12 cellular contexts compared by ENCODE assay signal in genomic region chr2:48749820-48750739, GRCh38. TPM values are rescaled to one million over a fixed set of nuclear protein-coding genes. Genes with fewer than 3 reads are reported as not detected.
DNase-seq lines count a peak whose midpoint lies in the region; ATAC-seq and TF ChIP-seq lines count a peak whose summit lies in the region.
"Had no signal": no experiment of that assay in that cellular context is flagged by ENCODE, and none has a peak within 500 bp of the region (broad histone marks: within the 10 kb centered on the region; RNA-seq: fewer than 3 reads in every experiment).

No MANE protein-coding gene starts in this region.

- no peak for TF ChIP-seq CTCF in GM10248 (IDR thresholded peaks at IDR 0.05; ENCODE audit: control extremely low read depth, extremely low read depth, low read depth, missing control alignments)

- intact Hi-C loops in posterior vena cava (cut with DNase I), result no loop called here

- CTCF ChIA-PET in GM10248 (lab: Yijun Ruan, JAX), result no interaction called here

- DNase-seq in GM10248 (ENCODE audit: extremely low spot score) (peak; percentile 24), MV-4-11 (lab: John Stamatoyannopoulos, UW) (peak; percentile 34), posterior vena cava (ENCODE audit: low spot score) (no peak), occipital lobe (lab: John Stamatoyannopoulos, UW) (no peak), DMS114 treated with DMSO at 0.1 percent for 48 hours (lab: John Stamatoyannopoulos, UW; ENCODE audit: unreplicated experiment) (no peak), NCI-H345 (lab: John Stamatoyannopoulos, UW) (no peak)
- DNase-seq: AML-193, retina, T-helper 1 cell had no signal

- peak; percentile 62 for ATAC-seq in GM19452 (IDR thresholded peaks at IDR 0.05; ENCODE audit: unreplicated experiment)
- peak; percentile 82 for ATAC-seq in HG02885 (IDR thresholded peaks at IDR 0.05; ENCODE audit: poor library complexity, unreplicated experiment)

- POLR2A ChIA-PET in GM10248 (lab: Yijun Ruan, JAX), result no interaction called here

RNA-seq across cellular contexts. Expression of gene LHCGR, which starts 5.4 kb away (rescaled TPM):
- total RNA-seq in posterior vena cava, result under 1 TPM in 1 of 2 donors, not detected in 1; 0.37 TPM
- total RNA-seq in occipital lobe, result 0.16 TPM
- total RNA-seq: fibroblast of villous mesenchyme had no signal

Comparison
In these comparisons a context has a peak if more than half of its experiments do, and no peak if none do; other contexts are left out.
1. DNase-seq: peak in GM10248 (single experiment) and MV-4-11 (single experiment); none in posterior vena cava (single experiment), occipital lobe (single experiment), DMS114 treated with DMSO at 0.1 percent for 48 hours (single experiment) and NCI-H345 (single experiment).